Comparison of ENCODE assay signal across 1 cellular context in the genomic region with DNA sequence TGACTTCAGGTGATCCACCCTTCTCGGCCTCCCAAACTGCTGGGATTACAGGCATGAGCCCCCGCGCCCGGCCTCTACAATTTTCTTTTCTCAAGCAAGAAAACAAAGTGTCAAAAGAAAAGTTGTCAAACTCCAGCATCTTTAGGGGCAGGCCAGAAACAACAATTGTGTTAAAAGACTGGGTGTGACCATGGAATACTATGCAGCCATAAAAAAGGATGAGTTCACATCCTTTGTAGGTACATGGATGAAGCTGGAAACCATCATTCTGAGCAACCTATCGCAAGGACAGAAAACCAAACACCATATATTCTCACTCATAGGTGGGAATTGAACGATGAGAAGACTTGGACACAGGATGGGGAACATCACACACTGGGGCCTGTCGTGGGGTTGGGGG. TPM values are rescaled to one million over a fixed set of nuclear protein-coding genes. Genes with fewer than 3 reads are reported as not detected.
"Had no signal": no experiment of that assay in that cellular context is flagged by ENCODE, and none has a peak within 500 bp of the region (broad histone marks: within the 10 kb centered on the region; RNA-seq: fewer than 3 reads in every experiment).

No MANE protein-coding gene starts in this region.

RNA-seq across cellular contexts. Expression of a gene that starts 34.3 kb away (rescaled TPM):
- polyA plus RNA-seq: IgD-negative memory B cell had no signal
